Comparison of ENCODE assay signal across 1 cellular context in genomic region chr7:17680026-17680425, GRCh38.
TF ChIP-seq lines count a peak whose summit lies in the region.

No MANE protein-coding gene starts in this region.

TF ChIP-seq in A549, 52 proteins besides CTCF, POLR2A, EP300 and RAD21 (continued from another document):
- no peak for TF ChIP-seq MYC (IDR thresholded peaks at IDR 0.05; ENCODE audit: borderline replicate concordance, low read length)
- TF ChIP-seq EHF (CRISPR knock-in tag; IDR thresholded peaks at IDR 0.05): no peak
- TF ChIP-seq CEBPB (IDR thresholded peaks at IDR 0.05): peak; percentile 94
- TF ChIP-seq REST (IDR thresholded peaks at IDR 0.05): no peak
- no peak for TF ChIP-seq TFCP2L1 (CRISPR knock-in tag; IDR thresholded peaks at IDR 0.05)
- peak; percentile 90 for TF ChIP-seq GATA3 (IDR thresholded peaks at IDR 0.05; ENCODE audit: borderline replicate concordance)
- peak; percentile 70 for TF ChIP-seq HES2 (IDR thresholded peaks at IDR 0.05)
- TF ChIP-seq FOSL2 (IDR thresholded peaks at IDR 0.05): peak; percentile 86
- peak; percentile 81 for TF ChIP-seq FOSL2 (CRISPR knock-in tag; IDR thresholded peaks at IDR 0.05)
- no peak for TF ChIP-seq RFX5 (IDR thresholded peaks at IDR 0.05)
- TF ChIP-seq JUN (IDR thresholded peaks at IDR 0.05): peak; percentile 89; a peak in 4 of 5 replicates
- TF ChIP-seq NPAS2 (CRISPR knock-in tag; IDR thresholded peaks at IDR 0.05; ENCODE audit: borderline replicate concordance): no peak
- no peak for TF ChIP-seq PHF8 (IDR thresholded peaks at IDR 0.05; ENCODE audit: borderline replicate concordance, low read depth)
- no peak for TF ChIP-seq HDAC2 (IDR thresholded peaks at IDR 0.05)
- no peak for TF ChIP-seq ESRRA (IDR thresholded peaks at IDR 0.05; ENCODE audit: borderline replicate concordance, low read length)
- no peak for TF ChIP-seq E2F6 (IDR thresholded peaks at IDR 0.05; ENCODE audit: borderline replicate concordance, low read depth)
- no peak for TF ChIP-seq POLR2AphosphoS2 (conservative IDR thresholded peaks at IDR 0.05; ENCODE audit: low read length)
- TF ChIP-seq ATOH8 (CRISPR knock-in tag; IDR thresholded peaks at IDR 0.05; ENCODE audit: low read depth): no peak
- TF ChIP-seq MAFK (IDR thresholded peaks at IDR 0.05; ENCODE audit: partially characterized antibody): peak; percentile 7
- no peak for TF ChIP-seq NFE2L2 (conservative IDR thresholded peaks at IDR 0.05; ENCODE audit: low read length)
- TF ChIP-seq FOSB (CRISPR knock-in tag; IDR thresholded peaks at IDR 0.05): no peak
- TF ChIP-seq PBX3 (IDR thresholded peaks at IDR 0.05): no peak
- TF ChIP-seq CHD2 (IDR thresholded peaks at IDR 0.05; ENCODE audit: low read length, partially characterized antibody): no peak
- TF ChIP-seq ZFP36 (IDR thresholded peaks at IDR 0.05; ENCODE audit: borderline replicate concordance, partially characterized antibody): no peak
- TF ChIP-seq HOXB13 (CRISPR knock-in tag; IDR thresholded peaks at IDR 0.05; ENCODE audit: low read depth): no peak
- no peak for TF ChIP-seq EHMT2 (IDR thresholded peaks at IDR 0.05; ENCODE audit: low read depth)
